ENCODE assay signal across 8 cellular contexts in the genomic region with DNA sequence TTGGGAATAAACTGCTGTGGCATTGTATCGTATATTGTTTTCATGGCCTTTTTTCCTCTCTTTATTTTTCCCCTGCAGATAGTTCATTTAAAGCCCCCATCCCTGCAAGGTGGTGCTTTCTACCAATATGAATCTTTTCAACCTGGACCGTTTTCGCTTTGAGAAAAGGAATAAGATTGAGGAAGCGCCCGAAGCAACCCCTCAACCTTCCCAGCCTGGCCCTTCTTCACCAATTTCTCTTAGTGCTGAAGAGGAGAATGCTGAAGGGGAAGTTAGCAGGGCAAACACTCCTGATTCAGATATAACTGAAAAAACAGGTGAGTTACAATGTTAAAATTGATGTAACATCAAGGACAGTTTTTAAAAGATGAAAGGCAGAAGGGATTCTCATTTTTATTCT. TPM values are rescaled to one million over a fixed set of nuclear protein-coding genes. Genes with fewer than 3 reads are reported as not detected.
DNase-seq lines count a peak whose midpoint lies in the region; ATAC-seq and TF ChIP-seq lines count a peak whose summit lies in the region.

No MANE protein-coding gene starts in this region.

- H3K27me3 Mint-ChIP-seq in endodermal cell (ENCODE audit: insufficient read depth) = no peaks in the 10 kb centered on the region

- H3K4me1 Mint-ChIP-seq in endodermal cell = peaks cover 28% of the 10 kb centered on the region

- peak overlapping the region; percentile 81 for H3K4me3 Mint-ChIP-seq in endodermal cell

- 24% methylated on average over 5 of the region's 5 CpGs; no CpG with 5 or more reads in 1 of the 2 experiments for WGBS in endodermal cell (ENCODE audit: insufficient coverage in 1 of 2, insufficient read length in 1 of 2), 2 experiments

- DNase-seq in DND-41 (no peak), NOMO-1 treated with dmso at 0.1 percent for 144 hours (lab: John Stamatoyannopoulos, UW; ENCODE audit: unreplicated experiment) (peak; percentile 11), endodermal cell (no peak)

- H3K4me2 ChIP-seq in DND-41 (ENCODE audit: insufficient read depth, low read length) = peak overlapping the region; percentile 87

- H3K36me3 Mint-ChIP-seq in endodermal cell (ENCODE audit: low read depth) = peaks cover 39% of the 10 kb centered on the region

- H3K27me3 ChIP-seq in DND-41 (ENCODE audit: insufficient read depth, low read length, poor library complexity) (no peaks in the 10 kb centered on the region), endodermal cell (ENCODE audit: control insufficient read depth, insufficient read depth, low read length, poor library complexity, severe bottlenecking) (no peaks in the 10 kb centered on the region), neutrophil (no peaks in the 10 kb centered on the region)

- H3K9me3 Mint-ChIP-seq in endodermal cell = peaks cover 2% of the 10 kb centered on the region

- H3K36me3 ChIP-seq in DND-41 (ENCODE audit: insufficient read depth, low read length) (peaks cover 42% of the 10 kb centered on the region), endodermal cell (ENCODE audit: control insufficient read depth, insufficient read depth, low read length) (peaks cover 43% of the 10 kb centered on the region), neutrophil (no peaks in the 10 kb centered on the region)

- TF ChIP-seq CTCF in DND-41 (IDR thresholded peaks at IDR 0.05; ENCODE audit: borderline replicate concordance, extremely low read depth, low read length, poor library complexity, severe bottlenecking) (no peak), endodermal cell (conservative IDR thresholded peaks at IDR 0.05) (no peak), neutrophil (IDR thresholded peaks at IDR 0.05) (no peak)

- ATAC-seq in DND-41 (ENCODE audit: insufficient read depth, low read depth) = no peak
- ATAC-seq in GM18520 (IDR thresholded peaks at IDR 0.05; ENCODE audit: unreplicated experiment) = no peak
- no peak for ATAC-seq in GM18868 (IDR thresholded peaks at IDR 0.05; ENCODE audit: unreplicated experiment)
- no peak for ATAC-seq in HG02938 (IDR thresholded peaks at IDR 0.05; ENCODE audit: unreplicated experiment)
- no peak for ATAC-seq in HG02759 (IDR thresholded peaks at IDR 0.05; ENCODE audit: unreplicated experiment)

- peak overlapping the region; percentile 100 for H3K27ac Mint-ChIP-seq in endodermal cell

- peaks cover 55% of the 10 kb centered on the region for H3K79me2 ChIP-seq in DND-41 (ENCODE audit: insufficient read depth, low read length)

- peaks cover 30% of the 10 kb centered on the region for H3K4me1 ChIP-seq in DND-41 (ENCODE audit: insufficient read depth, low read length)
- H3K4me1 ChIP-seq in endodermal cell (ENCODE audit: control insufficient read depth, insufficient read depth, low read length) = no peaks in the 10 kb centered on the region
- H3K4me1 ChIP-seq in neutrophil (ENCODE audit: control insufficient read depth in 1 of 2, insufficient read depth in 1 of 2, low read depth in 1 of 2, low read length in 1 of 2) = peaks cover 7 to 10% of the 10 kb centered on the region in 2 experiments

- H3K4me3 ChIP-seq in DND-41 (ENCODE audit: low read depth in 1 of 2, low read length in 2 of 2) (peak overlapping the region; percentile 78 to 80), endodermal cell (ENCODE audit: low read length) (peak overlapping the region; percentile 98), neutrophil (ENCODE audit: low read depth in 1 of 2, low read length in 1 of 2) (peak overlapping the region; percentile 78 to 86)

- H3K27ac ChIP-seq in DND-41 (ENCODE audit: low read length) = peak overlapping the region; percentile 83
- peak overlapping the region; percentile 93 for H3K27ac ChIP-seq in endodermal cell (ENCODE audit: low read depth, low read length)
- peak overlapping the region; percentile 70 for H3K27ac ChIP-seq in neutrophil

- peak overlapping the region; percentile 85 for H3K9ac ChIP-seq in DND-41 (ENCODE audit: low read depth, low read length)
- H3K9ac ChIP-seq in endodermal cell (ENCODE audit: extremely low read depth, low read length, poor library complexity, severe bottlenecking) = peak overlapping the region; percentile 86

- H3K9me3 ChIP-seq in DND-41 (ENCODE audit: insufficient read depth, low read length, severe bottlenecking) (no peaks in the 10 kb centered on the region), endodermal cell (ENCODE audit: control insufficient read depth, low read length) (peaks cover 11% of the 10 kb centered on the region), neutrophil (no peaks in the 10 kb centered on the region)

- H4K20me1 ChIP-seq in DND-41 (ENCODE audit: insufficient read depth, low read length) = 0 out of 2 replicates have a peak, but pooled peaks cover 3% of the 10 kb centered on the region

- H2AFZ ChIP-seq in DND-41 (ENCODE audit: low read depth, low read length) = peak overlapping the region; percentile 84

RNA-seq across cellular contexts. Expression of a gene that starts 0.6 kb away (rescaled TPM):
- total RNA-seq in endodermal cell = 10 to 100 TPM; 67.1 to 85.5 TPM
- 59.2 TPM for polyA plus RNA-seq in endodermal cell (2013, experiment 1 of 2)
- 59.9 TPM for polyA plus RNA-seq in endodermal cell (2013, experiment 2 of 2)
